14 cellular contexts compared by ENCODE assay signal in genomic region chr20:3680701-3681351, GRCh38. TPM values are rescaled to one million over a fixed set of nuclear protein-coding genes. Genes with fewer than 3 reads are reported as not detected.
A peak's percentile ranks its signal among the peaks of the same experiment; 100 is the strongest.
DNase-seq lines count a peak whose midpoint lies in the region; ATAC-seq and TF ChIP-seq lines count a peak whose summit lies in the region.
"Had no signal": no experiment of that assay in that cellular context is flagged by ENCODE, and none has a peak within 500 bp of the region (broad histone marks: within the 10 kb centered on the region; RNA-seq: fewer than 3 reads in every experiment).

No MANE protein-coding gene starts in this region.

- peaks cover 47% of the 10 kb centered on the region for H3K27me3 Mint-ChIP-seq in activated T-helper 2 cell treated with anti-CD3 and anti-CD28 coated beads, Interferon-gamma antibody, Interleukin-2, Interleukin-4, amounts not matched to agents 10 μg/mL and 5 μg/mL and 100 μg/mL, durations not matched to agents 14 hours and 24 hours and 36 hours (ENCODE audit: low read depth)

- no CpG with 5 or more reads among the region's 15 CpGs for WGBS in iPS DF 6.9 (ENCODE audit: insufficient coverage, insufficient read length)

- H3K9me3 Mint-ChIP-seq in activated T-helper 2 cell treated with anti-CD3 and anti-CD28 coated beads, Interferon-gamma antibody, Interleukin-2, Interleukin-4, amounts not matched to agents 10 μg/mL and 5 μg/mL and 100 μg/mL, durations not matched to agents 14 hours and 24 hours and 36 hours = no peaks in the 10 kb centered on the region
- H3K9me3 Mint-ChIP-seq: effector memory CD8-positive, alpha-beta T cell had no signal

- no peak overlapping the region for H3K4me3 Mint-ChIP-seq in activated T-helper 2 cell treated with anti-CD3 and anti-CD28 coated beads, Interferon-gamma antibody, Interleukin-2, Interleukin-4, amounts not matched to agents 10 μg/mL and 5 μg/mL and 100 μg/mL, durations not matched to agents 14 hours and 24 hours and 36 hours (ENCODE audit: low read depth)

- H3K4me1 ChIP-seq in ascending aorta = peaks cover 16 to 37% of the 10 kb centered on the region in 2 donors
- peaks cover 11% of the 10 kb centered on the region for H3K4me1 ChIP-seq in iPS DF 6.9 (ENCODE audit: control insufficient read depth, insufficient read depth, low read length)
- peaks cover 0 to 13% of the 10 kb centered on the region in 2 donors for H3K4me1 ChIP-seq in gastrocnemius medialis

- in situ Hi-C loops in gastrocnemius medialis (cut with MboI; ENCODE audit: low sequenced_read_pairs in 4 of 4) = no loop called here

- TF ChIP-seq CTCF in ascending aorta (IDR thresholded peaks at IDR 0.05) (no peak), gastrocnemius medialis (IDR thresholded peaks at IDR 0.05 in 4 of 5, conservative IDR thresholded peaks at IDR 0.05 in 1 of 5) (no peak)

- DNase-seq in ELF-1 (ENCODE audit: low read depth, low spot score) (peak; percentile 30), ascending aorta (ENCODE audit: low spot score in 2 of 2) (no peak), iPS DF 6.9 (ENCODE audit: low read depth, low spot score) (no peak), gastrocnemius medialis (no peak), amniotic stem cell (lab: John Stamatoyannopoulos, UW) (no peak), NCI-H748 treated with DMSO at 0.1 percent for 48 hours (lab: John Stamatoyannopoulos, UW) (no peak)
- no peak for DNase-seq in activated T-helper 2 cell treated with anti-CD3 and anti-CD28 coated beads, Interferon-gamma antibody, Interleukin-2, Interleukin-4, amounts not matched to agents 10 μg/mL and 5 μg/mL and 100 μg/mL, durations not matched to agents 14 hours and 24 hours and 36 hours (ENCODE audit: low spot score)
- DNase-seq in stimulated activated CD4-positive, alpha-beta T cell treated with anti-CD3 and anti-CD28 coated beads, Interleukin-4, amount 100 ng/mL, for 4 hours = no peak
- DNase-seq: activated CD4-positive, alpha-beta T cell treated with anti-CD3 and anti-CD28 coated beads for 48 hours; effector memory CD8-positive, alpha-beta T cell; kidney glomerular epithelial cell; NCI-H2227 treated with DMSO at 0.1 percent for 48 hours; SIG-M5 had no signal

- peaks cover 0 to 3% of the 10 kb centered on the region in 2 donors for H3K36me3 ChIP-seq in ascending aorta
- no peaks in the 10 kb centered on the region for H3K36me3 ChIP-seq in iPS DF 6.9 (ENCODE audit: control insufficient read depth, insufficient read depth, low read length)
- H3K36me3 ChIP-seq in gastrocnemius medialis = no peaks in the 10 kb centered on the region

- H3K36me3 Mint-ChIP-seq in activated T-helper 2 cell treated with anti-CD3 and anti-CD28 coated beads, Interferon-gamma antibody, Interleukin-2, Interleukin-4, amounts not matched to agents 10 μg/mL and 5 μg/mL and 100 μg/mL, durations not matched to agents 14 hours and 24 hours and 36 hours (ENCODE audit: low read depth) = no peaks in the 10 kb centered on the region
- H3K36me3 Mint-ChIP-seq: CD14-positive monocyte had no signal

- H3K27me3 ChIP-seq in ascending aorta (no peaks in the 10 kb centered on the region), iPS DF 6.9 (ENCODE audit: control insufficient read depth, insufficient read depth, low read length) (no peaks in the 10 kb centered on the region), gastrocnemius medialis (peaks cover 5 to 23% (median 9%) of the 10 kb centered on the region in 3 donors)

- ATAC-seq in gastrocnemius medialis = no peak
- ATAC-seq: effector memory CD8-positive, alpha-beta T cell had no signal

- peak overlapping the region; percentile 90 to 94 for H3K27ac ChIP-seq in ascending aorta
- H3K27ac ChIP-seq in iPS DF 6.9 (ENCODE audit: low read length) = no peak overlapping the region
- peak overlapping the region; percentile 63 to 70 (median 66) for H3K27ac ChIP-seq in gastrocnemius medialis

- intact Hi-C loops in ascending aorta (cut with DNase I) (loop anchor here (1.0 to 10.0 kb wide), 5 partner anchors 89 to 404 kb away; partner anchors contain the start of genes ATRN, MAVS and RNF24), gastrocnemius medialis (cut with DNase I; ENCODE audit: low total_unique reads) (no loop called here)
- intact Hi-C loops in activated T-helper 2 cell treated with anti-CD3 and anti-CD28 coated beads, Interferon-gamma antibody, Interleukin-2, Interleukin-4, amounts not matched to agents 10 μg/mL and 5 μg/mL and 100 μg/mL, durations not matched to agents 14 hours and 24 hours and 36 hours (cut with micrococcal nuclease) = no loop called here

- no peak for TF ChIP-seq POLR2A in gastrocnemius medialis (IDR thresholded peaks at IDR 0.05)

- peak overlapping the region; percentile 85 to 88 for H3K4me3 ChIP-seq in ascending aorta
- peak overlapping the region; percentile 46; the same call in 1 of the 2 replicates for H3K4me3 ChIP-seq in iPS DF 6.9 (ENCODE audit: low read length)
- peak overlapping the region in 3 of 4 donors; percentile 48 to 60 (median 57) for H3K4me3 ChIP-seq in gastrocnemius medialis

- H3K27ac Mint-ChIP-seq in activated T-helper 2 cell treated with anti-CD3 and anti-CD28 coated beads, Interferon-gamma antibody, Interleukin-2, Interleukin-4, amounts not matched to agents 10 μg/mL and 5 μg/mL and 100 μg/mL, durations not matched to agents 14 hours and 24 hours and 36 hours = no peak overlapping the region
- H3K27ac Mint-ChIP-seq: effector memory CD8-positive, alpha-beta T cell had no signal

- no peaks in the 10 kb centered on the region for H3K4me1 Mint-ChIP-seq in activated T-helper 2 cell treated with anti-CD3 and anti-CD28 coated beads, Interferon-gamma antibody, Interleukin-2, Interleukin-4, amounts not matched to agents 10 μg/mL and 5 μg/mL and 100 μg/mL, durations not matched to agents 14 hours and 24 hours and 36 hours (ENCODE audit: low read depth)

- H3K9me3 ChIP-seq in ascending aorta (no peaks in the 10 kb centered on the region), iPS DF 6.9 (ENCODE audit: control insufficient read depth, insufficient read depth, low read length) (no peaks in the 10 kb centered on the region), gastrocnemius medialis (no peaks in the 10 kb centered on the region)

RNA-seq across cellular contexts. Expression of gene ADAM33, which starts 1.0 kb away (rescaled TPM):
- 234 TPM for total RNA-seq in ascending aorta
- 1 to 10 TPM; 2.6 to 6.4 (median 3.1) TPM for total RNA-seq in gastrocnemius medialis
- not detected in 2 replicates for total RNA-seq in activated T-helper 2 cell treated with anti-CD3 and anti-CD28 coated beads, Interferon-gamma antibody, Interleukin-2, Interleukin-4, amounts not matched to agents 10 μg/mL and 5 μg/mL and 100 μg/mL, durations not matched to agents 14 hours and 24 hours and 36 hours

RNA-seq across cellular contexts. Expression of gene GFRA4, which starts 17.6 kb away (rescaled TPM):
- total RNA-seq in ascending aorta (not detected), gastrocnemius medialis (not detected)
- not detected in 2 replicates for total RNA-seq in activated T-helper 2 cell treated with anti-CD3 and anti-CD28 coated beads, Interferon-gamma antibody, Interleukin-2, Interleukin-4, amounts not matched to agents 10 μg/mL and 5 μg/mL and 100 μg/mL, durations not matched to agents 14 hours and 24 hours and 36 hours

RNA-seq across cellular contexts. Expression of gene SIGLEC1, which starts 31.6 kb away (rescaled TPM):
- total RNA-seq in ascending aorta (23.2 TPM), gastrocnemius medialis (1 to 10 TPM in 3 of 4 donors, under 1 TPM in 1; 0.61 to 3.0 (median 2.6) TPM)
- not detected in 2 replicates for total RNA-seq in activated T-helper 2 cell treated with anti-CD3 and anti-CD28 coated beads, Interferon-gamma antibody, Interleukin-2, Interleukin-4, amounts not matched to agents 10 μg/mL and 5 μg/mL and 100 μg/mL, durations not matched to agents 14 hours and 24 hours and 36 hours

RNA-seq across cellular contexts. Expression of gene HSPA12B, which starts 51.7 kb away (rescaled TPM):
- total RNA-seq in ascending aorta (64.8 TPM), gastrocnemius medialis (1 to 10 TPM; 3.7 to 8.5 (median 5.8) TPM)
- total RNA-seq in activated T-helper 2 cell treated with anti-CD3 and anti-CD28 coated beads, Interferon-gamma antibody, Interleukin-2, Interleukin-4, amounts not matched to agents 10 μg/mL and 5 μg/mL and 100 μg/mL, durations not matched to agents 14 hours and 24 hours and 36 hours = 0.05 TPM in 1 of 2 replicates, not detected in the other

Comparison
In these comparisons a context has a peak if more than half of its experiments do, and no peak if none do; other contexts are left out.
1. RNA of gene ADAM33, which starts 1.0 kb away (total RNA-seq): 234 TPM in ascending aorta (single experiment); 2.6 to 6.4 TPM in gastrocnemius medialis and not detected in activated T-helper 2 cell treated with anti-CD3 and anti-CD28 coated beads, Interferon-gamma antibody, Interleukin-2, Interleukin-4, amounts not matched to agents 10 μg/mL and 5 μg/mL and 100 μg/mL, durations not matched to agents 14 hours and 24 hours and 36 hours; every median in the first group is over 10 times any median in the second.
2. Peak in every context shown above with its lines, with median percentiles within 50 percentile points of each other: H3K4me3 ChIP-seq.